20 cellular contexts compared by ENCODE assay signal in genomic region chr2:113981404-113982134, GRCh38.
DNase-seq lines count a peak whose midpoint lies in the region; ATAC-seq and TF ChIP-seq lines count a peak whose summit lies in the region.
"Had no signal": no experiment of that assay in that cellular context is flagged by ENCODE, and none has a peak within 500 bp of the region (broad histone marks: within the 10 kb centered on the region; RNA-seq: fewer than 3 reads in every experiment).

No MANE protein-coding gene starts in this region.

- peak; percentile 31 to 76 (median 46) for ATAC-seq in heart left ventricle
- no peak for ATAC-seq in GM19324 (IDR thresholded peaks at IDR 0.05; ENCODE audit: low FRiP score, unreplicated experiment)
- ATAC-seq in GM19455 (IDR thresholded peaks at IDR 0.05; ENCODE audit: unreplicated experiment), result no peak
- ATAC-seq: CD8-positive, alpha-beta T cell; stimulated activated naive CD8-positive, alpha-beta T cell treated with anti-CD3 and anti-CD28 coated beads, Interleukin-15, Interleukin-2, amounts not matched to agents 100 U/mL and 50 U/mL, for 24 hours had no signal

- TF ChIP-seq POLR2A in heart left ventricle (IDR thresholded peaks at IDR 0.05), result no peak

- H3K9me3 ChIP-seq in HUES48 (ENCODE audit: control insufficient read depth, insufficient read depth, low read length) (peaks cover 49% of the 10 kb centered on the region), heart left ventricle (peaks cover 0 to 8% (median 2%) of the 10 kb centered on the region in 12 donors)
- H3K9me3 ChIP-seq: tibial artery had no signal

- intact Hi-C loops in heart left ventricle (cut with DNase I), result no loop called here

- WGBS in heart left ventricle, 4 donors, result 77 to 83% (median 80%) methylated on average over 8 of the region's 8 CpGs

- TF ChIP-seq CTCF in cardiac fibroblast (IDR thresholded peaks at IDR 0.05; ENCODE audit: low read depth, low read length) (no peak), heart left ventricle (IDR thresholded peaks at IDR 0.05) (no peak)

- H3K4me1 ChIP-seq in HUES48 (ENCODE audit: control insufficient read depth, insufficient read depth, low read length) (no peaks in the 10 kb centered on the region), heart left ventricle (peaks cover 0 to 11% (median 0%) of the 10 kb centered on the region in 12 donors)
- H3K4me1 ChIP-seq: breast epithelium, tibial artery had no signal

- no peak overlapping the region for H3K9ac ChIP-seq in HUES48 (ENCODE audit: low read depth, low read length)

- DNase-seq in cardiac fibroblast (ENCODE audit: low read depth in 2 of 2), result peak; percentile 49 to 87
- DNase-seq in heart left ventricle, result no peak
- peak; percentile 84 for DNase-seq in stromal cell of bone marrow (ENCODE audit: low read depth)
- DNase-seq in activated effector memory CD4-positive, alpha-beta T cell treated with anti-CD3 and anti-CD28 coated beads, Interleukin-2, amount 50 U/mL, for 16 hours, result no peak
- DNase-seq: CD8-positive, alpha-beta T cell; endodermal cell; H7; head of caudate nucleus; mesendoderm; naive B cell; NCI-H1694; NCI-H2171; nucleus accumbens; stimulated activated CD4-positive, alpha-beta T cell treated with anti-CD3 and anti-CD28 coated beads, Interleukin-12 subunit alpha, Interleukin-12 subunit beta, amount 100 ng/mL, for 4 hours; stimulated activated naive CD8-positive, alpha-beta T cell treated with anti-CD3 and anti-CD28 coated beads, Interleukin-15, Interleukin-2, amounts not matched to agents 100 U/mL and 50 U/mL, for 24 hours had no signal

- no peaks in the 10 kb centered on the region for H3K36me3 ChIP-seq in HUES48 (ENCODE audit: control insufficient read depth, insufficient read depth, low read length)
- no peaks in the 10 kb centered on the region for H3K36me3 ChIP-seq in heart left ventricle
- H3K36me3 ChIP-seq: breast epithelium, tibial artery had no signal

- H3K27me3 ChIP-seq in HUES48 (ENCODE audit: control insufficient read depth, insufficient read depth, low read length) (no peaks in the 10 kb centered on the region), heart left ventricle (no peaks in the 10 kb centered on the region)
- H3K27me3 ChIP-seq: breast epithelium, tibial artery had no signal

- H3K4me3 ChIP-seq in HUES48 (ENCODE audit: low read depth, low read length) (0 out of 2 replicates have a peak overlapping the region, but pooled peaks have one; percentile 24), cardiac fibroblast (replicated peaks in 1 of 2; ENCODE audit: low read depth in 2 of 2, low read length in 2 of 2) (no peak overlapping the region), heart left ventricle (no peak overlapping the region)
- H3K4me3 ChIP-seq: breast epithelium, tibial artery had no signal

- H3K27ac ChIP-seq in HUES48 (ENCODE audit: low read depth, low read length), result no peak overlapping the region
- H3K27ac ChIP-seq in heart left ventricle, result peak overlapping the region in 4 of 12 donors; percentile 18 to 61 (median 35)
- H3K27ac ChIP-seq: breast epithelium, tibial artery had no signal

Comparison
In these comparisons a context has a peak if more than half of its experiments do, and no peak if none do; other contexts are left out.
1. DNase-seq: peak in cardiac fibroblast (2 of 2) and stromal cell of bone marrow (single experiment); none in heart left ventricle (0 of 5) and activated effector memory CD4-positive, alpha-beta T cell treated with anti-CD3 and anti-CD28 coated beads, Interleukin-2, amount 50 U/mL, for 16 hours (single experiment).
2. ATAC-seq: peak in heart left ventricle (4 of 4); none in GM19324 (single experiment) and GM19455 (single experiment).